ENCODE assay signal across 28 cellular contexts in the genomic region with DNA sequence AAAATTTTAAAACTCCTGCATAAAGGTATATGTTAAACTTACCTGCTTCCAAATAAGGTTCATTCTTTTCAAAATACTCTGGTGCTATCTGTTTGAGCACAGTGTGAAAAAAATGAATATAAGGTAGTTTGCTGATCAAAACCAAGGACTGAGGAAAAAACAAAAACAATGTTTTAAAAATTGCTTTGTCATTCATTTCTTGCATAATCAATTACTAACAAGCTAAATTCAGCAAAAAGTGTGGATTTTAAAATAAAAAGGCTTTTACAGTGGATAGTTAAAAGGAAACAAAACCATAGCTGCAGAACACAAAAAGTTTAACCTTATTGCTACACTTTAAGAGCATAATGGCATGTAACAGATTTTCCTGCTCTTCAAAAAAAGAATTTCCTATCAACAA. TPM values are rescaled to one million over a fixed set of nuclear protein-coding genes. Genes with fewer than 3 reads are reported as not detected.
DNase-seq lines count a peak whose midpoint lies in the region; ATAC-seq, FAIRE-seq and TF ChIP-seq lines count a peak whose summit lies in the region.
"Had no signal": no experiment of that assay in that cellular context is flagged by ENCODE, and none has a peak within 500 bp of the region (broad histone marks: within the 10 kb centered on the region; RNA-seq: fewer than 3 reads in every experiment).

No MANE protein-coding gene starts in this region.

- H2AFZ ChIP-seq in GM23338: no peak overlapping the region

- CTCF ChIA-PET in A549 (lab: Yijun Ruan, JAX): interaction anchor here (1.1 kb wide), 1 partner anchor 30 kb away, joined by 3 read pairs; no protein-coding TSS in a partner anchor
- CTCF ChIA-PET in activated CD4-positive, alpha-beta T cell treated with anti-CD3 and anti-CD28 coated beads, Interleukin-2, amount 10 ng/mL, durations not matched to agents 7 days and 5 days (lab: Charles Lee): no interaction called here

- TF ChIP-seq CTCF in A549 (IDR thresholded peaks at IDR 0.05) (no peak), GM23338 (conservative IDR thresholded peaks at IDR 0.05; ENCODE audit: low read depth in 2 of 2) (no peak), RWPE2 (IDR thresholded peaks at IDR 0.05; ENCODE audit: poor library complexity, severe bottlenecking) (no peak), omental fat pad (IDR thresholded peaks at IDR 0.05) (no peak)

- peaks cover 16% of the 10 kb centered on the region for H3K4me1 Mint-ChIP-seq in GM23338
- no peaks in the 10 kb centered on the region for H3K4me1 Mint-ChIP-seq in activated CD4-positive, alpha-beta T cell treated with anti-CD3 and anti-CD28 coated beads, Interleukin-2, amount 10 ng/mL, durations not matched to agents 7 days and 5 days

- no peaks in the 10 kb centered on the region for H3K36me3 ChIP-seq in GM23338 (ENCODE audit: insufficient read depth)
- peaks cover 87% of the 10 kb centered on the region for H3K36me3 ChIP-seq in RWPE2 (ENCODE audit: low read depth)

- no peaks in the 10 kb centered on the region; the same call in 1 of the 3 replicates for H3K36me3 Mint-ChIP-seq in GM23338 (ENCODE audit: low read depth)
- peaks cover 23% of the 10 kb centered on the region for H3K36me3 Mint-ChIP-seq in activated CD4-positive, alpha-beta T cell treated with anti-CD3 and anti-CD28 coated beads, Interleukin-2, amount 10 ng/mL, durations not matched to agents 7 days and 5 days (ENCODE audit: low read depth)

- H3K9me3 Mint-ChIP-seq in GM23338: no peaks in the 10 kb centered on the region
- no peaks in the 10 kb centered on the region for H3K9me3 Mint-ChIP-seq in activated CD4-positive, alpha-beta T cell treated with anti-CD3 and anti-CD28 coated beads, Interleukin-2, amount 10 ng/mL, durations not matched to agents 7 days and 5 days
- H3K9me3 Mint-ChIP-seq: CD4-positive, alpha-beta T cell had no signal

- H3K9me2 ChIP-seq in GM23338 (ENCODE audit: insufficient read depth): no peaks in the 10 kb centered on the region

- TF ChIP-seq EP300 in A549 (IDR thresholded peaks at IDR 0.05): no peak

- H3K27ac ChIP-seq in A549 (peak overlapping the region in 1 of 2 experiments; percentile 26; a peak in 1 of 6 replicates), GM23338 (ENCODE audit: low read depth) (no peak overlapping the region), RWPE2 (ENCODE audit: poor library complexity, severe bottlenecking) (peak overlapping the region; percentile 14)
- H3K27ac ChIP-seq: BLaER1, HL-60, RWPE1 had no signal

- TF ChIP-seq POLR2A in A549 (IDR thresholded peaks at IDR 0.05; ENCODE audit: low read length): no peak

- H3K4me3 ChIP-seq in A549: no peak overlapping the region
- H3K4me3 ChIP-seq in GM23338: no peak overlapping the region
- H3K4me3 ChIP-seq in RWPE2 (ENCODE audit: severe bottlenecking): no peak overlapping the region
- H3K4me3 ChIP-seq: BLaER1, GM12878, MG63 had no signal

- no peak for TF ChIP-seq RAD21 in A549 (conservative IDR thresholded peaks at IDR 0.05 in 1 of 2, IDR thresholded peaks at IDR 0.05 in 1 of 2)

- H3K4me1 ChIP-seq in A549: peaks cover 15% of the 10 kb centered on the region
- peaks cover 19% of the 10 kb centered on the region for H3K4me1 ChIP-seq in GM23338 (ENCODE audit: insufficient read depth)
- H3K4me1 ChIP-seq in RWPE2 (ENCODE audit: insufficient read depth, poor library complexity, severe bottlenecking): peaks cover 16% of the 10 kb centered on the region
- H3K4me1 ChIP-seq: BLaER1 had no signal

- DNase-seq in A549 (ENCODE audit: low read depth in 1 of 2, low spot score in 1 of 2) (no peak), GM23338 (ENCODE audit: low spot score) (no peak), RWPE2 (ENCODE audit: low spot score) (no peak), fibroblast of peridontal ligament (ENCODE audit: extremely low read depth) (peak; percentile 6), islet precursor cell (no peak), germinal center (ENCODE audit: low spot score) (no peak), omental fat pad (ENCODE audit: low spot score) (no peak)
- DNase-seq in activated CD4-positive, alpha-beta T cell treated with anti-CD3 and anti-CD28 coated beads, Interleukin-2, amount 10 ng/mL, durations not matched to agents 7 days and 5 days: no peak
- DNase-seq: CD4-positive, alpha-beta T cell; COR-L47; DMS79; GOT3; HCEC 1CT; MG63; NCI-H1417; NCI-H1694 treated with DMSO at 0.1 percent for 48 hours; NCI-H2081 treated with DMSO at 0.1 percent for 48 hours; NCI-H2171 treated with DMSO at 0.1 percent for 48 hours; NCI-H446; NCI-H526 treated with DMSO at 0.1 percent for 48 hours; PC-3; SIG-M5 had no signal

- POLR2A ChIA-PET in A549 (lab: Yijun Ruan, JAX): interaction anchor here (0.6 kb wide), 1 partner anchor 592 kb away, joined by 3 read pairs; no protein-coding TSS in a partner anchor
- POLR2A ChIA-PET in activated CD4-positive, alpha-beta T cell treated with anti-CD3 and anti-CD28 coated beads, Interleukin-2, amount 10 ng/mL, durations not matched to agents 7 days and 5 days (lab: Charles Lee): no interaction called here

- no peaks in the 10 kb centered on the region for H3K9me3 ChIP-seq in A549
- no peaks in the 10 kb centered on the region for H3K9me3 ChIP-seq in RWPE2 (ENCODE audit: severe bottlenecking)
- H3K9me3 ChIP-seq: BLaER1, MG63 had no signal

- H3K27ac Mint-ChIP-seq in GM23338: peak overlapping the region; percentile 72; the same call in 1 of the 2 replicates
- H3K27ac Mint-ChIP-seq in activated CD4-positive, alpha-beta T cell treated with anti-CD3 and anti-CD28 coated beads, Interleukin-2, amount 10 ng/mL, durations not matched to agents 7 days and 5 days: no peak overlapping the region
- H3K27ac Mint-ChIP-seq: CD4-positive, alpha-beta T cell had no signal

- H4K20me1 ChIP-seq in GM23338 (replicated peaks; ENCODE audit: insufficient read depth): no peaks in the 10 kb centered on the region

- H3F3A ChIP-seq in GM23338 (replicated peaks; ENCODE audit: low read depth): no peaks in the 10 kb centered on the region

- no peak for FAIRE-seq in A549 (lab: Jason Lieb, UNC)
- FAIRE-seq: A204.1, GM12878 had no signal

- H3K27me3 ChIP-seq in GM23338 (ENCODE audit: insufficient read depth): no peaks in the 10 kb centered on the region
- H3K27me3 ChIP-seq in RWPE2 (ENCODE audit: insufficient read depth, poor library complexity, severe bottlenecking): no peaks in the 10 kb centered on the region
- H3K27me3 ChIP-seq: BLaER1, MG63 had no signal

- no peak overlapping the region for H3K4me3 Mint-ChIP-seq in GM23338
- no peak overlapping the region for H3K4me3 Mint-ChIP-seq in activated CD4-positive, alpha-beta T cell treated with anti-CD3 and anti-CD28 coated beads, Interleukin-2, amount 10 ng/mL, durations not matched to agents 7 days and 5 days
- H3K4me3 Mint-ChIP-seq: CD4-positive, alpha-beta T cell had no signal

- no peak for ATAC-seq in A549
- no peak for ATAC-seq in GM23338
- ATAC-seq in RWPE2 (ENCODE audit: low read depth): no peak
- no peak for ATAC-seq in omental fat pad (ENCODE audit: low FRiP score)
- ATAC-seq: GM12878, PC-3, SK-N-SH treated with all-trans-retinoic acid at 6 μM for 48 hours had no signal

- H3K79me2 ChIP-seq in GM23338 (replicated peaks; ENCODE audit: insufficient read depth): no peaks in the 10 kb centered on the region

- H3K27me3 Mint-ChIP-seq in GM23338 (ENCODE audit: insufficient read depth, low read depth, poor library complexity): no peaks in the 10 kb centered on the region
- H3K27me3 Mint-ChIP-seq in activated CD4-positive, alpha-beta T cell treated with anti-CD3 and anti-CD28 coated beads, Interleukin-2, amount 10 ng/mL, durations not matched to agents 7 days and 5 days: no peaks in the 10 kb centered on the region
- H3K27me3 Mint-ChIP-seq: CD4-positive, alpha-beta T cell had no signal

- H3K4me2 ChIP-seq in A549 (peak overlapping the region; percentile 29; the same call in 1 of the 3 replicates), GM23338 (no peak overlapping the region)
- H3K4me2 ChIP-seq: BLaER1 had no signal

TF ChIP-seq in A549, 52 proteins besides CTCF, POLR2A, EP300 and RAD21:
- TF ChIP-seq MAFK (IDR thresholded peaks at IDR 0.05; ENCODE audit: partially characterized antibody): peak; percentile 81
- no peak for TF ChIP-seq RFX5 (IDR thresholded peaks at IDR 0.05)
TF ChIP-seq in A549: peak in this region for 1.

TF ChIP-seq in GM23338, 12 proteins besides CTCF, POLR2A, EP300 and RAD21 (continues in another document):
- TF ChIP-seq, protein P1, sequence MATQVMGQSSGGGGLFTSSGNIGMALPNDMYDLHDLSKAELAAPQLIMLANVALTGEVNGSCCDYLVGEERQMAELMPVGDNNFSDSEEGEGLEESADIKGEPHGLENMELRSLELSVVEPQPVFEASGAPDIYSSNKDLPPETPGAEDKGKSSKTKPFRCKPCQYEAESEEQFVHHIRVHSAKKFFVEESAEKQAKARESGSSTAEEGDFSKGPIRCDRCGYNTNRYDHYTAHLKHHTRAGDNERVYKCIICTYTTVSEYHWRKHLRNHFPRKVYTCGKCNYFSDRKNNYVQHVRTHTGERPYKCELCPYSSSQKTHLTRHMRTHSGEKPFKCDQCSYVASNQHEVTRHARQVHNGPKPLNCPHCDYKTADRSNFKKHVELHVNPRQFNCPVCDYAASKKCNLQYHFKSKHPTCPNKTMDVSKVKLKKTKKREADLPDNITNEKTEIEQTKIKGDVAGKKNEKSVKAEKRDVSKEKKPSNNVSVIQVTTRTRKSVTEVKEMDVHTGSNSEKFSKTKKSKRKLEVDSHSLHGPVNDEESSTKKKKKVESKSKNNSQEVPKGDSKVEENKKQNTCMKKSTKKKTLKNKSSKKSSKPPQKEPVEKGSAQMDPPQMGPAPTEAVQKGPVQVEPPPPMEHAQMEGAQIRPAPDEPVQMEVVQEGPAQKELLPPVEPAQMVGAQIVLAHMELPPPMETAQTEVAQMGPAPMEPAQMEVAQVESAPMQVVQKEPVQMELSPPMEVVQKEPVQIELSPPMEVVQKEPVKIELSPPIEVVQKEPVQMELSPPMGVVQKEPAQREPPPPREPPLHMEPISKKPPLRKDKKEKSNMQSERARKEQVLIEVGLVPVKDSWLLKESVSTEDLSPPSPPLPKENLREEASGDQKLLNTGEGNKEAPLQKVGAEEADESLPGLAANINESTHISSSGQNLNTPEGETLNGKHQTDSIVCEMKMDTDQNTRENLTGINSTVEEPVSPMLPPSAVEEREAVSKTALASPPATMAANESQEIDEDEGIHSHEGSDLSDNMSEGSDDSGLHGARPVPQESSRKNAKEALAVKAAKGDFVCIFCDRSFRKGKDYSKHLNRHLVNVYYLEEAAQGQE (IDR thresholded peaks at IDR 0.05; ENCODE audit: unreplicated experiment): no peak
- TF ChIP-seq CREB1 (CRISPR knock-in tag; IDR thresholded peaks at IDR 0.05; ENCODE audit: low read depth): no peak

RNA-seq across cellular contexts. Expression of a gene that starts 31.5 kb away (rescaled TPM):
- polyA plus RNA-seq in A549 (2011; rRNA removed) (15.8 and 18.1 TPM in 2 replicates), A549 (2017; fragmentation: RNase III; extraction: RNeasy Plus Mini Kit Qiagen cat#74134 plus additional on column Dnase treatment) (5.4 to 6.7 TPM (median 5.9 TPM) in 3 replicates), GM23338 (2016; fragmentation: Nextera tagmentation; extraction: Ambion mirVana) (4.0 and 7.5 TPM in 2 replicates)
- polyA plus RNA-seq in A549 (2012; cell fraction: cytosol; rRNA removed): 2.6 and 3.3 TPM in 2 replicates
- 2.1 and 4.8 TPM in 2 replicates for polyA plus RNA-seq in A549 (2012; cell fraction: nucleus; rRNA removed)
- 16.4 and 18.1 TPM in 2 replicates for polyA minus RNA-seq in A549 (2011; rRNA and poly(A)+ RNA removed)
- total RNA-seq in GM23338 (2014; rRNA removed; shearing (Covaris generic)): 17.5 and 40.6 TPM in 2 replicates
- total RNA-seq in activated CD4-positive, alpha-beta T cell treated with anti-CD3 and anti-CD28 coated beads, Interleukin-2, amount 10 ng/mL, durations not matched to agents 7 days and 5 days: 10 to 100 TPM; 26.3 to 28.1 TPM
- 10 to 100 TPM; 20.8 to 62.7 (median 21.8) TPM for total RNA-seq in omental fat pad
